ENCODE assay signal across 7 cellular contexts in genomic region chr10:62048919-62049636, GRCh38.
DNase-seq lines count a peak whose midpoint lies in the region; ATAC-seq, FAIRE-seq and TF ChIP-seq lines count a peak whose summit lies in the region.

No MANE protein-coding gene starts in this region.

- H3K9me3 Mint-ChIP-seq in neural progenitor cell = peaks cover 2% of the 10 kb centered on the region

- FAIRE-seq in H54 (lab: Jason Lieb, UNC) = peak; percentile 99

- H3K4me3 ChIP-seq in neural progenitor cell = no peak overlapping the region
- peak overlapping the region; percentile 62 to 92 (median 87) for H3K4me3 ChIP-seq in subcutaneous abdominal adipose tissue (ENCODE audit: low read depth in 1 of 5, low read length in 5 of 5)

- H3F3A ChIP-seq in neural progenitor cell (ENCODE audit: low read depth) = no peaks in the 10 kb centered on the region

- peaks cover 17% of the 10 kb centered on the region for H3K36me3 Mint-ChIP-seq in neural progenitor cell

- no peaks in the 10 kb centered on the region for H4K20me1 ChIP-seq in neural progenitor cell (ENCODE audit: low read depth)

- peak; percentile 91 for ATAC-seq in foreskin keratinocyte
- ATAC-seq in GM21515 (IDR thresholded peaks at IDR 0.05; ENCODE audit: unreplicated experiment) = no peak

- H3K9ac ChIP-seq in neural progenitor cell (no peak overlapping the region), subcutaneous abdominal adipose tissue (ENCODE audit: low read length in 5 of 5) (peak overlapping the region; percentile 91 to 100 (median 96))

- peaks cover 60% of the 10 kb centered on the region for H3K4me1 ChIP-seq in foreskin keratinocyte
- H3K4me1 ChIP-seq in neural progenitor cell = peaks cover 11% of the 10 kb centered on the region
- peaks cover 14 to 82% (median 71%) of the 10 kb centered on the region in 5 donors for H3K4me1 ChIP-seq in subcutaneous abdominal adipose tissue (ENCODE audit: control insufficient read depth in 5 of 5, insufficient read depth in 5 of 5, low read length in 5 of 5)

- TF ChIP-seq CTCF in foreskin keratinocyte (conservative IDR thresholded peaks at IDR 0.05) (no peak), neural progenitor cell (IDR thresholded peaks at IDR 0.05) (no peak)

- H3K4me3 Mint-ChIP-seq in neural progenitor cell = peak overlapping the region; percentile 81

- H3K9me3 ChIP-seq in neural progenitor cell (ENCODE audit: low read depth) (no peaks in the 10 kb centered on the region), subcutaneous abdominal adipose tissue (ENCODE audit: control insufficient read depth in 5 of 5, low read length in 5 of 5) (no peaks in the 10 kb centered on the region)

- H3K27me3 ChIP-seq in foreskin keratinocyte (no peaks in the 10 kb centered on the region), neural progenitor cell (peaks cover 11% of the 10 kb centered on the region), subcutaneous abdominal adipose tissue (ENCODE audit: control insufficient read depth in 5 of 5, insufficient read depth in 4 of 5, low read length in 5 of 5) (no peaks in the 10 kb centered on the region)

- no peaks in the 10 kb centered on the region for H3K27me3 Mint-ChIP-seq in neural progenitor cell (ENCODE audit: insufficient read depth, low read depth)

- peak; percentile 74 for TF ChIP-seq POLR2A in H54 (IDR thresholded peaks at IDR 0.05; ENCODE audit: low read depth, low read length)

- peaks cover 60% of the 10 kb centered on the region for H3K4me1 Mint-ChIP-seq in neural progenitor cell

- peak overlapping the region; percentile 21 for H3K4me2 ChIP-seq in neural progenitor cell

- H3K27ac Mint-ChIP-seq in neural progenitor cell = peak overlapping the region; percentile 70

- DNase-seq in H54 (ENCODE audit: insufficient read length, low spot score) (peak; percentile 74), RKO (ENCODE audit: low spot score) (peak; percentile 91), foreskin keratinocyte (peak; percentile 82 to 89), neural progenitor cell (ENCODE audit: low spot score) (peak; percentile 78)
- peak; percentile 87 for DNase-seq in activated naive CD4-positive, alpha-beta T cell treated with Interleukin-2 at 50 U/mL for 16 hours

- peak overlapping the region; percentile 86 for H2AFZ ChIP-seq in neural progenitor cell (replicated peaks)

- H3K36me3 ChIP-seq in neural progenitor cell = no peaks in the 10 kb centered on the region
- H3K36me3 ChIP-seq in subcutaneous abdominal adipose tissue (ENCODE audit: control insufficient read depth in 5 of 5, insufficient read depth in 5 of 5, low read length in 5 of 5) = peaks cover 14 to 24% (median 20%) of the 10 kb centered on the region in 5 donors

- no peaks in the 10 kb centered on the region for H3K79me2 ChIP-seq in neural progenitor cell (ENCODE audit: low read depth)

- H3K27ac ChIP-seq in foreskin keratinocyte = peak overlapping the region; percentile 82
- no peak overlapping the region for H3K27ac ChIP-seq in neural progenitor cell
- H3K27ac ChIP-seq in subcutaneous abdominal adipose tissue (ENCODE audit: low read depth, low read length) = peak overlapping the region; percentile 98
